In the genomic region with DNA sequence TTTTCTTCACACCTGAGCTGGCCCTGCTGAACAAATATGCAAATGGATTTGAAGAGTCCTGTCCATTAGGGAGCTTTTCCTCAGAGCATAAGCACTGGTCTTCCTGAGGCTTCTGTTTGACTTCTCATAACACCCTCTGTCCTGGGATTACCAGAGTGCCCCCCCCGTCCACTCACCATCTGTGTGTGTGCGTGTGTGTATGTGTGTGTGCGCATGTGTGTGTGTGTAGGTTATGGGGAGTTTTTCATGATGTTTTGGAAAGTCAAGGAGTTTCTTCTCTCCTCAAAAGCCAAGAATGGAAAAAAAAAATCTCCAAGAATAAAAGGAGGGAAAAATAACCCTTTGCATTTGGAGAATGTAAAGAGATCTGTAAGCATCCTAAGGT, we compare ENCODE assay signal across 15 cellular contexts. TPM values are rescaled to one million over a fixed set of nuclear protein-coding genes. Genes with fewer than 3 reads are reported as not detected.
DNase-seq lines count a peak whose midpoint lies in the region; ATAC-seq and TF ChIP-seq lines count a peak whose summit lies in the region.
"Had no signal": no experiment of that assay in that cellular context is flagged by ENCODE, and none has a peak within 500 bp of the region (broad histone marks: within the 10 kb centered on the region; RNA-seq: fewer than 3 reads in every experiment).

No MANE protein-coding gene starts in this region.

- peaks cover 15% of the 10 kb centered on the region for H3K4me1 Mint-ChIP-seq in brain
- peaks cover 12% of the 10 kb centered on the region for H3K4me1 Mint-ChIP-seq in neural progenitor cell
- H3K4me1 Mint-ChIP-seq in activated CD4-positive, alpha-beta T cell treated with anti-CD3 and anti-CD28 coated beads, Interleukin-2, amount 10 ng/mL, durations not matched to agents 7 days and 5 days: peaks cover 4% of the 10 kb centered on the region

- peaks cover 29% of the 10 kb centered on the region for H3K4me1 ChIP-seq in left ventricle myocardium inferior
- no peaks in the 10 kb centered on the region for H3K4me1 ChIP-seq in neural progenitor cell

- H4K20me1 ChIP-seq in neural progenitor cell (ENCODE audit: low read depth): peaks cover 6% of the 10 kb centered on the region
- H4K20me1 ChIP-seq: BLaER1 treated with 17β-estradiol and CSF1 and Interleukin-3, amounts not matched to agents 10 nM and 100 nM had no signal

- no peaks in the 10 kb centered on the region for H3K79me2 ChIP-seq in neural progenitor cell (ENCODE audit: low read depth)

- H3K9me3 Mint-ChIP-seq in brain (peaks cover 0 to 11% (median 5%) of the 10 kb centered on the region in 5 experiments), neural progenitor cell (peaks cover 4% of the 10 kb centered on the region)
- no peaks in the 10 kb centered on the region for H3K9me3 Mint-ChIP-seq in activated CD4-positive, alpha-beta T cell treated with anti-CD3 and anti-CD28 coated beads, Interleukin-2, amount 10 ng/mL, durations not matched to agents 7 days and 5 days
- H3K9me3 Mint-ChIP-seq: activated CD4-positive, alpha-beta memory T cell treated with anti-CD3 and anti-CD28 coated beads, Interleukin-2, amount 10 ng/mL, durations not matched to agents 7 days and 5 days had no signal

- H3K27me3 ChIP-seq in left ventricle myocardium inferior (ENCODE audit: low read depth): no peaks in the 10 kb centered on the region
- H3K27me3 ChIP-seq in neural progenitor cell: peaks cover 74% of the 10 kb centered on the region
- H3K27me3 ChIP-seq: ovary had no signal

- POLR2A ChIA-PET in activated CD4-positive, alpha-beta T cell treated with anti-CD3 and anti-CD28 coated beads, Interleukin-2, amount 10 ng/mL, durations not matched to agents 7 days and 5 days (lab: Charles Lee): no interaction called here
- POLR2A ChIA-PET in GM10248 (lab: Yijun Ruan, JAX): no interaction called here

- H3K9ac ChIP-seq in neural progenitor cell: no peak overlapping the region

- H3K36me3 Mint-ChIP-seq in brain (no peaks in the 10 kb centered on the region), neural progenitor cell (no peaks in the 10 kb centered on the region)
- no peaks in the 10 kb centered on the region for H3K36me3 Mint-ChIP-seq in activated CD4-positive, alpha-beta T cell treated with anti-CD3 and anti-CD28 coated beads, Interleukin-2, amount 10 ng/mL, durations not matched to agents 7 days and 5 days (ENCODE audit: low read depth)

- intact Hi-C loops in left ventricle myocardium inferior (cut with micrococcal nuclease): no loop called here
- intact Hi-C loops in left cardiac atrium (cut with DNase I): no loop called here

- no peak for DNase-seq in left ventricle myocardium inferior
- no peak for DNase-seq in left cardiac atrium
- no peak for DNase-seq in neural progenitor cell (ENCODE audit: low spot score)
- no peak for DNase-seq in activated CD4-positive, alpha-beta T cell treated with anti-CD3 and anti-CD28 coated beads, Interleukin-2, amount 10 ng/mL, durations not matched to agents 7 days and 5 days
- no peak for DNase-seq in activated effector memory CD4-positive, alpha-beta T cell treated with Interleukin-2 at 50 U/mL for 16 hours
- DNase-seq in GM10248 (ENCODE audit: extremely low spot score): no peak
- DNase-seq: activated CD4-positive, alpha-beta memory T cell treated with anti-CD3 and anti-CD28 coated beads, Interleukin-2, amount 10 ng/mL, durations not matched to agents 7 days and 5 days; activated gamma-delta T cell; GDM1; NCI-H1930; T1000 had no signal

- H3K36me3 ChIP-seq in left ventricle myocardium inferior (no peaks in the 10 kb centered on the region), neural progenitor cell (no peaks in the 10 kb centered on the region)
- H3K36me3 ChIP-seq: BLaER1 treated with 17β-estradiol and CSF1 and Interleukin-3, amounts not matched to agents 10 nM and 100 nM; ovary had no signal

- peak overlapping the region in 4 of 5 experiments; percentile 28 to 80 (median 54) for H3K4me3 Mint-ChIP-seq in brain
- H3K4me3 Mint-ChIP-seq in neural progenitor cell: peak overlapping the region; percentile 86
- no peak overlapping the region for H3K4me3 Mint-ChIP-seq in activated CD4-positive, alpha-beta T cell treated with anti-CD3 and anti-CD28 coated beads, Interleukin-2, amount 10 ng/mL, durations not matched to agents 7 days and 5 days
- H3K4me3 Mint-ChIP-seq: activated CD4-positive, alpha-beta memory T cell treated with anti-CD3 and anti-CD28 coated beads, Interleukin-2, amount 10 ng/mL, durations not matched to agents 7 days and 5 days had no signal

- no peaks in the 10 kb centered on the region for H3F3A ChIP-seq in neural progenitor cell (ENCODE audit: low read depth)

- TF ChIP-seq CTCF in left ventricle myocardium inferior (IDR thresholded peaks at IDR 0.05; ENCODE audit: borderline replicate concordance) (no peak), brain (conservative IDR thresholded peaks at IDR 0.05) (no peak), neural progenitor cell (IDR thresholded peaks at IDR 0.05) (no peak), GM10248 (IDR thresholded peaks at IDR 0.05; ENCODE audit: control extremely low read depth, extremely low read depth, low read depth, missing control alignments) (no peak)

- no peak overlapping the region for H3K4me2 ChIP-seq in neural progenitor cell

- H3K27ac Mint-ChIP-seq in brain (peak overlapping the region in 1 of 5 experiments; percentile 95), neural progenitor cell (no peak overlapping the region)
- H3K27ac Mint-ChIP-seq in activated CD4-positive, alpha-beta T cell treated with anti-CD3 and anti-CD28 coated beads, Interleukin-2, amount 10 ng/mL, durations not matched to agents 7 days and 5 days: no peak overlapping the region
- H3K27ac Mint-ChIP-seq: activated CD4-positive, alpha-beta memory T cell treated with anti-CD3 and anti-CD28 coated beads, Interleukin-2, amount 10 ng/mL, durations not matched to agents 7 days and 5 days had no signal

- peaks cover 9% of the 10 kb centered on the region for H3K9me3 ChIP-seq in left ventricle myocardium inferior (replicated peaks)
- H3K9me3 ChIP-seq in neural progenitor cell (ENCODE audit: low read depth): no peaks in the 10 kb centered on the region
- H3K9me3 ChIP-seq: ovary had no signal

- no peak for ATAC-seq in left cardiac atrium
- ATAC-seq in GM19467 (IDR thresholded peaks at IDR 0.05; ENCODE audit: unreplicated experiment): no peak

- H3K27ac ChIP-seq in left ventricle myocardium inferior (replicated peaks) (peak overlapping the region; percentile 93), neural progenitor cell (no peak overlapping the region)
- H3K27ac ChIP-seq: BLaER1 treated with 17β-estradiol and CSF1 and Interleukin-3, amounts not matched to agents 10 nM and 100 nM had no signal

- no peak overlapping the region for H2AFZ ChIP-seq in neural progenitor cell (replicated peaks)

- H3K4me3 ChIP-seq in left ventricle myocardium inferior (no peak overlapping the region), neural progenitor cell (no peak overlapping the region)
- H3K4me3 ChIP-seq: ovary had no signal

- CTCF ChIA-PET in activated CD4-positive, alpha-beta T cell treated with anti-CD3 and anti-CD28 coated beads, Interleukin-2, amount 10 ng/mL, durations not matched to agents 7 days and 5 days (lab: Charles Lee): interaction anchor here (0.6 kb wide), 1 partner anchor 15 kb away, joined by 4 read pairs; no protein-coding TSS in a partner anchor
- CTCF ChIA-PET in GM10248 (lab: Yijun Ruan, JAX): interaction anchor here (6.0 kb wide), 1 partner anchor 9 kb away, joined by 30 read pairs; no protein-coding TSS in a partner anchor

- H3K27me3 Mint-ChIP-seq in brain (peaks cover 13% of the 10 kb centered on the region), neural progenitor cell (ENCODE audit: insufficient read depth, low read depth) (peaks cover 8% of the 10 kb centered on the region)
- H3K27me3 Mint-ChIP-seq in activated CD4-positive, alpha-beta T cell treated with anti-CD3 and anti-CD28 coated beads, Interleukin-2, amount 10 ng/mL, durations not matched to agents 7 days and 5 days: peaks cover 14% of the 10 kb centered on the region

RNA-seq across cellular contexts. Expression of a gene that starts 57.7 kb away (rescaled TPM):
- total RNA-seq in left ventricle myocardium inferior (29.0 TPM), left cardiac atrium (10 to 100 TPM; 22.7 to 28.2 TPM), neural progenitor cell (ENCODE audit: low replicate concordance) (2.1 and 5.3 TPM in 2 replicates)
- polyA plus RNA-seq in brain (ENCODE audit: insufficient read depth, low read depth, low replicate concordance): 10.9 TPM
- 10 to 100 TPM; 27.3 to 44.7 TPM for total RNA-seq in activated CD4-positive, alpha-beta T cell treated with anti-CD3 and anti-CD28 coated beads, Interleukin-2, amount 10 ng/mL, durations not matched to agents 7 days and 5 days
